Comparison of ENCODE assay signal across 20 cellular contexts in the genomic region with DNA sequence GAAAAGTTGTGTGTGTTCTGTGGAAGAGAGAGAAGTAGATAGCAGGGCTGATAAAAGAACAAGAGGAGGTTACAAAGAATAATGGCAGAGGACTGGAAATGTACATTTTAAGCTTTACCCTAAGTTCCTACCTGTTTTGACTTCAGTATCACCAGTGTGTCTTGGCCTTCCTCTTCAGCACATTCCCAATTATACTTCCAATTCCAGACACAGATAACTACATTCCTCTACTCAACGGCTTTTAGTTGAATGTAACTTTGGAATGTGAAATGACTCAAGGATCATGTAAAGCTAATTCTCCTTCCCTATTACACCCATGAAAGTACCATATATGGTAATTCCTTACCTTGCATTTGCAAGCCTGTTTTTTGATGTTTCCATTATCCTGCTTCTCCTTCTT. TPM values are rescaled to one million over a fixed set of nuclear protein-coding genes. Genes with fewer than 3 reads are reported as not detected.
DNase-seq lines count a peak whose midpoint lies in the region; ATAC-seq and TF ChIP-seq lines count a peak whose summit lies in the region.
"Had no signal": no experiment of that assay in that cellular context is flagged by ENCODE, and none has a peak within 500 bp of the region (broad histone marks: within the 10 kb centered on the region; RNA-seq: fewer than 3 reads in every experiment).

No MANE protein-coding gene starts in this region.

- no peak for TF ChIP-seq RAD21 in IMR-90 (IDR thresholded peaks at IDR 0.05; ENCODE audit: low read length)

- peak; percentile 38; the same call in 1 of the 2 replicates for TF ChIP-seq POLR2A in IMR-90 (IDR thresholded peaks at IDR 0.05; ENCODE audit: low read depth, low read length)

- intact Hi-C loops in IMR-90 (cut with micrococcal nuclease) (loop anchor here (10.0 kb wide), 1 partner anchor 158 kb away; no protein-coding TSS in a partner anchor), head of caudate nucleus (cut with DNase I) (no loop called here)

- no peak overlapping the region for H2AFZ ChIP-seq in IMR-90 (replicated peaks; ENCODE audit: low read length, poor library complexity)

- H2AK9ac ChIP-seq in IMR-90 (replicated peaks; ENCODE audit: low read depth, low read length, poor library complexity): no peak overlapping the region

- peaks cover 7% of the 10 kb centered on the region; the same call in 1 of the 2 replicates for H4K20me1 ChIP-seq in IMR-90 (ENCODE audit: insufficient read depth, low read length)

- peaks cover 7% of the 10 kb centered on the region; the same call in 1 of the 2 replicates for H3K4me1 ChIP-seq in IMR-90 (ENCODE audit: control insufficient read depth, insufficient read depth, low read length)

- peak overlapping the region; percentile 75 for H3K9ac ChIP-seq in IMR-90 (ENCODE audit: low read depth, low read length)

- H4K5ac ChIP-seq in IMR-90 (ENCODE audit: low read depth, low read length): peak overlapping the region; percentile 89

- H3K23ac ChIP-seq in IMR-90 (ENCODE audit: low read depth, low read length): peak overlapping the region; percentile 11; the same call in 1 of the 2 replicates

- TF ChIP-seq CTCF in IMR-90 (conservative IDR thresholded peaks at IDR 0.05; ENCODE audit: low read depth, low read length) (no peak), cardiac fibroblast (IDR thresholded peaks at IDR 0.05; ENCODE audit: low read depth, low read length) (no peak)

- no peaks in the 10 kb centered on the region for H3K36me3 Mint-ChIP-seq in stimulated activated naive B cell treated with anti-CD40 and anti-IgM and Interleukin-4, amounts not matched to agents 10 μg/mL and 1 μg/mL and 100 μg/mL, for 72 hours
- H3K36me3 Mint-ChIP-seq: natural killer cell treated with Interleukin-12 subunit alpha and Interleukin-12 subunit beta and Interleukin-15 and Interleukin-18, amount 100 ng/mL, for 72 hours; T-cell had no signal

- peak overlapping the region; percentile 79 for H3K4me2 ChIP-seq in IMR-90 (ENCODE audit: low read depth, low read length)

- peak overlapping the region; percentile 91; the same call in 1 of the 2 replicates for H3K18ac ChIP-seq in IMR-90 (ENCODE audit: low read depth, low read length)

- no peaks in the 10 kb centered on the region for H3K27me3 ChIP-seq in IMR-90 (ENCODE audit: control insufficient read depth, insufficient read depth, low read length)

- peak overlapping the region; percentile 81 for H3K14ac ChIP-seq in IMR-90 (replicated peaks; ENCODE audit: low read depth, low read length)

- H4K8ac ChIP-seq in IMR-90 (ENCODE audit: low read depth in 2 of 2, low read length in 2 of 2): peak overlapping the region; percentile 84 to 92

- peaks cover 0 to 1% of the 10 kb centered on the region in 2 donors for H3K9me3 Mint-ChIP-seq in stimulated activated naive B cell treated with anti-CD40 and anti-IgM and Interleukin-4, amounts not matched to agents 10 μg/mL and 1 μg/mL and 100 μg/mL, for 72 hours
- H3K9me3 Mint-ChIP-seq: activated B cell treated with CpG ODN at 0.5 μM for 24 hours had no signal

- no CpG with 5 or more reads among the region's 1 CpG for WGBS in IMR-90 (ENCODE audit: extremely low coverage in 2 of 2, insufficient read length in 1 of 2), 2 experiments

- in situ Hi-C loops in IMR-90 (cut with MboI; ENCODE audit: low sequenced_read_pairs): no loop called here

- H3K27ac ChIP-seq in IMR-90 (ENCODE audit: insufficient read depth, low read length): peak overlapping the region; percentile 87
- H3K27ac ChIP-seq: lower lobe of right lung had no signal

- H3K4me1 Mint-ChIP-seq in stimulated activated naive B cell treated with anti-CD40 and anti-IgM and Interleukin-4, amounts not matched to agents 10 μg/mL and 1 μg/mL and 100 μg/mL, for 72 hours: peaks cover 0 to 7% of the 10 kb centered on the region in 2 donors
- H3K4me1 Mint-ChIP-seq: activated B cell treated with CpG ODN at 0.5 μM for 24 hours, T-cell had no signal

- CTCF ChIA-PET in IMR-90 (lab: Yijun Ruan, JAX): no interaction called here

- H3K9me3 ChIP-seq in IMR-90 (ENCODE audit: control insufficient read depth, insufficient read depth, low read length): no peaks in the 10 kb centered on the region
- H3K9me3 ChIP-seq: HAP-1, lower lobe of right lung had no signal

- H3K36me3 ChIP-seq in IMR-90 (ENCODE audit: control insufficient read depth, insufficient read depth, low read length): peaks cover 23% of the 10 kb centered on the region

- DNase-seq in AG08395 (ENCODE audit: low spot score) (peak; percentile 8), IMR-90 (peak; percentile 73), cardiac fibroblast (ENCODE audit: low read depth in 2 of 2) (peak; percentile 73 to 75), kidney glomerular epithelial cell (lab: John Stamatoyannopoulos, UW) (peak; percentile 15), head of caudate nucleus (no peak), NCI-H2107 (lab: John Stamatoyannopoulos, UW) (no peak), NCI-H1092 treated with DMSO at 0.1 percent for 48 hours (lab: John Stamatoyannopoulos, UW) (no peak)
- no peak for DNase-seq in stimulated activated naive B cell treated with anti-CD40 and anti-IgM and Interleukin-4, amounts not matched to agents 10 μg/mL and 1 μg/mL and 100 μg/mL, for 72 hours
- DNase-seq: activated B cell treated with CpG ODN at 0.5 μM for 24 hours; activated naive CD4-positive, alpha-beta T cell treated with anti-CD3 and anti-CD28 coated beads for 36 hours; cerebellar nuclear complex; DMS 273 treated with DMSO at 0.1 percent for 48 hours; Karpas-422; lower lobe of right lung; NCI-H1694; NCI-H524 treated with DMSO at 0.1 percent for 48 hours; stimulated activated naive CD4-positive, alpha-beta T cell treated with Interleukin-2 at 50 U/mL for 16 hours; T-cell had no signal

- peak overlapping the region; percentile 37 for H2AK5ac ChIP-seq in IMR-90 (ENCODE audit: low read depth, low read length)

- peaks cover 7 to 36% of the 10 kb centered on the region in 2 experiments; a peak in 3 of 4 replicates for H3K79me1 ChIP-seq in IMR-90 (ENCODE audit: low read depth in 1 of 2, low read length in 2 of 2)

- H3K56ac ChIP-seq in IMR-90 (ENCODE audit: extremely low read depth, insufficient read depth, low read length): peak overlapping the region; percentile 84

- H3K27ac Mint-ChIP-seq in stimulated activated naive B cell treated with anti-CD40 and anti-IgM and Interleukin-4, amounts not matched to agents 10 μg/mL and 1 μg/mL and 100 μg/mL, for 72 hours: no peak overlapping the region
- H3K27ac Mint-ChIP-seq: activated B cell treated with CpG ODN at 0.5 μM for 24 hours; activated naive CD4-positive, alpha-beta T cell treated with anti-CD3 and anti-CD28 coated beads for 36 hours; natural killer cell treated with Interleukin-12 subunit alpha and Interleukin-12 subunit beta and Interleukin-15 and Interleukin-18, amount 100 ng/mL, for 72 hours; T-cell had no signal

- dilution Hi-C loops in IMR-90 (cut with HindIII; ENCODE audit: low sequenced_read_pairs, unreplicated experiment): no loop called here

- peak overlapping the region; percentile 70; the same call in 1 of the 2 replicates for H2BK20ac ChIP-seq in IMR-90 (ENCODE audit: low read depth, low read length)

- H4K91ac ChIP-seq in IMR-90 (ENCODE audit: insufficient read depth, low read depth, low read length): peak overlapping the region; percentile 87

- peak overlapping the region; percentile 49; the same call in 1 of the 2 replicates for H3K4ac ChIP-seq in IMR-90 (ENCODE audit: low read depth, low read length)

- peak; percentile 33 for ATAC-seq in IMR-90 (ENCODE audit: low read depth)
- no peak for ATAC-seq in stimulated activated naive B cell treated with anti-CD40 and anti-IgM and Interleukin-4, amounts not matched to agents 10 μg/mL and 1 μg/mL and 100 μg/mL, for 72 hours (replicated peaks)
- ATAC-seq: lower lobe of right lung; natural killer cell treated with Interleukin-12 subunit alpha and Interleukin-12 subunit beta and Interleukin-15 and Interleukin-18, amount 100 ng/mL, for 72 hours; T-cell had no signal

- peaks cover 1 to 11% of the 10 kb centered on the region in 2 donors for H3K27me3 Mint-ChIP-seq in stimulated activated naive B cell treated with anti-CD40 and anti-IgM and Interleukin-4, amounts not matched to agents 10 μg/mL and 1 μg/mL and 100 μg/mL, for 72 hours
- H3K27me3 Mint-ChIP-seq: natural killer cell treated with Interleukin-12 subunit alpha and Interleukin-12 subunit beta and Interleukin-15 and Interleukin-18, amount 100 ng/mL, for 72 hours had no signal

- H3K4me3 Mint-ChIP-seq in stimulated activated naive B cell treated with anti-CD40 and anti-IgM and Interleukin-4, amounts not matched to agents 10 μg/mL and 1 μg/mL and 100 μg/mL, for 72 hours: no peak overlapping the region
- H3K4me3 Mint-ChIP-seq: activated B cell treated with CpG ODN at 0.5 μM for 24 hours; activated naive CD4-positive, alpha-beta T cell treated with anti-CD3 and anti-CD28 coated beads for 36 hours; natural killer cell treated with Interleukin-12 subunit alpha and Interleukin-12 subunit beta and Interleukin-15 and Interleukin-18, amount 100 ng/mL, for 72 hours; T-cell had no signal

- peak overlapping the region; percentile 78 for H2BK15ac ChIP-seq in IMR-90 (ENCODE audit: low read depth, low read length)

- BruUV-seq in IMR-90 (replicated peaks; lab: Mats Ljungman, UMichigan): no TSS peak

- peak overlapping the region; percentile 88 for H2BK120ac ChIP-seq in IMR-90 (ENCODE audit: low read depth, low read length)

- H3K4me3 ChIP-seq in IMR-90 (ENCODE audit: insufficient read depth, low read depth, low read length) (peak overlapping the region; percentile 32; the same call in 1 of the 2 replicates), cardiac fibroblast (replicated peaks in 1 of 2; ENCODE audit: low read depth in 2 of 2, low read length in 2 of 2) (no peak overlapping the region)
- H3K4me3 ChIP-seq: HAP-1, lower lobe of right lung had no signal

- H2BK5ac ChIP-seq in IMR-90 (ENCODE audit: low read depth, low read length, poor library complexity, severe bottlenecking): peak overlapping the region; percentile 90

- POLR2A ChIA-PET in IMR-90 (lab: Charles Lee; ENCODE audit: unreplicated experiment): no interaction called here

- 0 out of 2 replicates have a peak, but pooled peaks cover 3% of the 10 kb centered on the region for H3K9me1 ChIP-seq in IMR-90 (ENCODE audit: insufficient read depth, low read length)

TF ChIP-seq in IMR-90, 13 proteins besides CTCF, POLR2A, EP300 and RAD21:
- TF ChIP-seq MAFK (IDR thresholded peaks at IDR 0.05; ENCODE audit: low read depth, low read length) (0 out of 2 replicates have a peak, but pooled peaks have one; percentile 11), FOS (IDR thresholded peaks at IDR 0.05; ENCODE audit: low read depth, low read length) (no peak)

RNA-seq across cellular contexts. Expression of gene MGST1, which starts 5.0 kb away (rescaled TPM):
- 87.2 and 105 TPM in 2 replicates for total RNA-seq in IMR-90 (2012; rRNA removed)
- 260 and 280 TPM in 2 replicates for polyA plus RNA-seq in IMR-90 (2012; rRNA removed)
- 124 and 435 TPM in 2 replicates for polyA plus RNA-seq in IMR-90 (2012; cell fraction: cytosol; rRNA removed)
- polyA plus RNA-seq in IMR-90 (2012; cell fraction: nucleus; rRNA removed; ENCODE audit: low replicate concordance): 20.5 and 132 TPM in 2 replicates
- total RNA-seq: activated B cell treated with CpG ODN at 0.5 μM for 24 hours; activated naive CD4-positive, alpha-beta T cell treated with anti-CD3 and anti-CD28 coated beads for 36 hours had no signal

Comparison
In these comparisons a context has a peak if more than half of its experiments do, and no peak if none do; other contexts are left out.
1. DNase-seq: peak in AG08395 (single experiment), IMR-90 (single experiment), cardiac fibroblast (2 of 2) and kidney glomerular epithelial cell (single experiment); none in head of caudate nucleus (0 of 42), stimulated activated naive B cell treated with anti-CD40 and anti-IgM and Interleukin-4, amounts not matched to agents 10 μg/mL and 1 μg/mL and 100 μg/mL, for 72 hours (single experiment), NCI-H2107 (single experiment) and NCI-H1092 treated with DMSO at 0.1 percent for 48 hours (single experiment).